Comparison of ENCODE assay signal across 9 cellular contexts in the genomic region with DNA sequence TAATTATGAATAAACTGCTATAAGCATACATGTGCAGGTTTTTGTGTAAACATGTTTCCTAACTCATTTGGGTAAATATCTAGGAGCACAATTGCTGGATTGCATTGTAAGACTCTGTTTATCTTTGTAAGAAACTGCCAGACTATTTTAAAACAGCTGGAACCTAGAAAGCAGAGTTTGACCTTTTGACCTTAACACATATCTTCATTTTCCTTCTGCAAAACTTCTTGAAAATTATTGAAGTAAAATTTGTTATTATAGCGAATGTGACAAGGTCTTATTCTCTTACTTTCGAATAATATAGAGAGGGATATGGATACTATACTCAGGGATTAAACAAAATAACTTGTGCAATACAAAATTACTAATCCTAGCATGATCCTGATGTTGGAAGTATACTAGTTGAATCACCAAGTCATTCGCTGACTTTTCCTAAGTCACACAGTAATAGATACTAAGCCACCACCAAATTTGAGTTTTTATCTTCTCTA. TPM values are rescaled to one million over a fixed set of nuclear protein-coding genes. Genes with fewer than 3 reads are reported as not detected.
DNase-seq lines count a peak whose midpoint lies in the region; ATAC-seq and TF ChIP-seq lines count a peak whose summit lies in the region.
"Had no signal": no experiment of that assay in that cellular context is flagged by ENCODE, and none has a peak within 500 bp of the region (broad histone marks: within the 10 kb centered on the region; RNA-seq: fewer than 3 reads in every experiment).

No MANE protein-coding gene starts in this region.

- H3K27me3 Mint-ChIP-seq in T-helper 17 cell, result no peaks in the 10 kb centered on the region

- H3K4me1 ChIP-seq in SK-N-SH (ENCODE audit: control insufficient read depth in 1 of 2, insufficient read depth in 2 of 2, low read depth in 1 of 2, low read length in 1 of 2) (peaks cover 0 to 43% of the 10 kb centered on the region in 2 experiments; a peak in 3 of 4 replicates), stomach (peaks cover 8 to 80% (median 40%) of the 10 kb centered on the region in 4 donors)

- WGBS in SK-N-SH (ENCODE audit: low lambda C conversion rate), result 26% methylated on average over 3 of the region's 3 CpGs
- 72 to 86% (median 80%) methylated on average over 3 of the region's 3 CpGs for WGBS in stomach, 5 donors

- H3K27ac Mint-ChIP-seq in T-helper 17 cell, result peak overlapping the region; percentile 100

- DNase-seq in SK-N-SH (no peak), T-helper 17 cell (no peak), fibroblast of mammary gland (ENCODE audit: low read depth) (peak; percentile 80), stomach (no peak), ACHN (no peak)
- DNase-seq: NCI-H446 treated with DMSO at 0.1 percent for 48 hours had no signal

- H3K4me2 ChIP-seq in SK-N-SH, result peak overlapping the region; percentile 87; the same call in 1 of the 2 replicates

- H3K36me3 ChIP-seq in SK-N-SH (replicated peaks in 1 of 2; ENCODE audit: control insufficient read depth in 1 of 2, insufficient read depth in 2 of 2, low read length in 1 of 2) (peaks cover 0 to 10% of the 10 kb centered on the region in 2 experiments), stomach (no peaks in the 10 kb centered on the region)

- 0 out of 2 replicates have a peak overlapping the region, but pooled peaks have one; percentile 16 for H2AFZ ChIP-seq in SK-N-SH (ENCODE audit: low read depth)

- intact Hi-C loops in stomach (cut with DNase I; ENCODE audit: low total_unique reads), result no loop called here

- TF ChIP-seq RAD21 in SK-N-SH (IDR thresholded peaks at IDR 0.05; ENCODE audit: low read length), result no peak

- in situ Hi-C loops in ACHN (cut with HindIII; ENCODE audit: low pct_ligation_motif_present, low pct_unique_long_range_greater_than_20kb, low sequenced_read_pairs), result no loop called here

- TF ChIP-seq EP300 in SK-N-SH (IDR thresholded peaks at IDR 0.05; ENCODE audit: borderline replicate concordance in 1 of 2, low read depth in 1 of 2, low read length in 1 of 2) (no peak), stomach (IDR thresholded peaks at IDR 0.05) (no peak)

- peak overlapping the region; percentile 83 to 95 for H3K27ac ChIP-seq in SK-N-SH (ENCODE audit: low read depth in 2 of 2, low read length in 1 of 2)
- H3K27ac ChIP-seq in stomach, result peak overlapping the region in 4 of 5 donors; percentile 47 to 80 (median 75)

- H3K9me3 ChIP-seq in SK-N-SH (no peaks in the 10 kb centered on the region), T-helper 17 cell (ENCODE audit: control insufficient read depth, low read length, poor library complexity, severe bottlenecking) (no peaks in the 10 kb centered on the region), stomach (no peaks in the 10 kb centered on the region)

- peak overlapping the region; percentile 65; the same call in 1 of the 2 replicates for H3K9ac ChIP-seq in SK-N-SH

- TF ChIP-seq CTCF in SK-N-SH (IDR thresholded peaks at IDR 0.05) (no peak), fibroblast of mammary gland (conservative IDR thresholded peaks at IDR 0.05; ENCODE audit: control insufficient read depth, insufficient read depth, low read depth, low read length) (no peak), stomach (IDR thresholded peaks at IDR 0.05) (no peak)

- no peak overlapping the region for H3K4me3 Mint-ChIP-seq in T-helper 17 cell

- H3K4me1 Mint-ChIP-seq in T-helper 17 cell, result peaks cover 31% of the 10 kb centered on the region

- TF ChIP-seq POLR2A in stomach (IDR thresholded peaks at IDR 0.05), result no peak

- H3K36me3 Mint-ChIP-seq in T-helper 17 cell (ENCODE audit: low read depth), result peaks cover 2% of the 10 kb centered on the region

- H3K27me3 ChIP-seq in SK-N-SH (ENCODE audit: insufficient read depth), result no peaks in the 10 kb centered on the region
- no peaks in the 10 kb centered on the region for H3K27me3 ChIP-seq in stomach

- peaks cover 10% of the 10 kb centered on the region for H4K20me1 ChIP-seq in SK-N-SH (ENCODE audit: insufficient read depth)

- CTCF ChIA-PET in SK-N-SH (lab: Yijun Ruan, JAX), result interaction anchor here (0.6 to 1.2 kb wide), 2 partner anchors 67 to 856 kb away, joined by 3 read pairs; no protein-coding TSS in a partner anchor

- ATAC-seq in SK-N-SH treated with all-trans-retinoic acid at 6 μM for 48 hours (no peak), T-helper 17 cell (no peak), HG03457 (IDR thresholded peaks at IDR 0.05; ENCODE audit: unreplicated experiment) (no peak), HG03469 (IDR thresholded peaks at IDR 0.05; ENCODE audit: unreplicated experiment) (no peak)

- H3K4me3 ChIP-seq in SK-N-SH (ENCODE audit: low read depth in 2 of 2, low read length in 1 of 2) (no peak overlapping the region), fibroblast of mammary gland (ENCODE audit: control insufficient read depth, low read depth, low read length) (no peak overlapping the region), stomach (no peak overlapping the region)

- peaks cover 55% of the 10 kb centered on the region for H3F3A ChIP-seq in SK-N-SH (replicated peaks; ENCODE audit: insufficient read depth)

- no peaks in the 10 kb centered on the region for H3K9me2 ChIP-seq in SK-N-SH

- POLR2A ChIA-PET in SK-N-SH (lab: Yijun Ruan, JAX), result no interaction called here

- peaks cover 33% of the 10 kb centered on the region for H3K79me2 ChIP-seq in SK-N-SH (ENCODE audit: insufficient read depth)

TF ChIP-seq in SK-N-SH, 30 proteins besides CTCF, POLR2A, EP300 and RAD21 (continues in another document):
- no peak for TF ChIP-seq NRF1 (IDR thresholded peaks at IDR 0.05; ENCODE audit: low read depth, low read length)
- no peak for TF ChIP-seq TEAD4 (IDR thresholded peaks at IDR 0.05; ENCODE audit: borderline replicate concordance, insufficient read depth)
- no peak for TF ChIP-seq MAX (IDR thresholded peaks at IDR 0.05; ENCODE audit: low read depth)
- no peak for TF ChIP-seq MEF2A (IDR thresholded peaks at IDR 0.05; ENCODE audit: borderline replicate concordance, low read depth)
- no peak for TF ChIP-seq TAF1 (IDR thresholded peaks at IDR 0.05; ENCODE audit: borderline replicate concordance, low read depth, low read length)
- TF ChIP-seq ZBTB33 (IDR thresholded peaks at IDR 0.05; ENCODE audit: borderline replicate concordance, low read depth), result no peak
- no peak for TF ChIP-seq TCF12 (IDR thresholded peaks at IDR 0.05)
- no peak for TF ChIP-seq YY1 (IDR thresholded peaks at IDR 0.05; ENCODE audit: low read depth)
- peak; percentile 1; the same call in 1 of the 2 replicates for TF ChIP-seq FOSL2 (IDR thresholded peaks at IDR 0.05; ENCODE audit: borderline replicate concordance, low read depth)

TF ChIP-seq in SK-N-SH treated with all-trans-retinoic acid at 6 μM for 48 hours, 23 proteins besides CTCF, POLR2A, EP300 and RAD21:
- TF ChIP-seq ZC3H10 (CRISPR knock-in tag; IDR thresholded peaks at IDR 0.05) (no peak), SNAI2 (CRISPR knock-in tag; IDR thresholded peaks at IDR 0.05) (no peak), ZNF565 (CRISPR knock-in tag; conservative IDR thresholded peaks at IDR 0.05; ENCODE audit: low read depth) (no peak), ISL1 (CRISPR knock-in tag; IDR thresholded peaks at IDR 0.05) (no peak), ZFP3 (CRISPR knock-in tag; IDR thresholded peaks at IDR 0.05) (no peak), ARNTL (CRISPR knock-in tag; IDR thresholded peaks at IDR 0.05; ENCODE audit: borderline replicate concordance, low read depth) (no peak), CSDC2 (CRISPR knock-in tag; IDR thresholded peaks at IDR 0.05) (no peak), RARB (CRISPR knock-in tag; IDR thresholded peaks at IDR 0.05) (no peak)
- TF ChIP-seq, protein P1, sequence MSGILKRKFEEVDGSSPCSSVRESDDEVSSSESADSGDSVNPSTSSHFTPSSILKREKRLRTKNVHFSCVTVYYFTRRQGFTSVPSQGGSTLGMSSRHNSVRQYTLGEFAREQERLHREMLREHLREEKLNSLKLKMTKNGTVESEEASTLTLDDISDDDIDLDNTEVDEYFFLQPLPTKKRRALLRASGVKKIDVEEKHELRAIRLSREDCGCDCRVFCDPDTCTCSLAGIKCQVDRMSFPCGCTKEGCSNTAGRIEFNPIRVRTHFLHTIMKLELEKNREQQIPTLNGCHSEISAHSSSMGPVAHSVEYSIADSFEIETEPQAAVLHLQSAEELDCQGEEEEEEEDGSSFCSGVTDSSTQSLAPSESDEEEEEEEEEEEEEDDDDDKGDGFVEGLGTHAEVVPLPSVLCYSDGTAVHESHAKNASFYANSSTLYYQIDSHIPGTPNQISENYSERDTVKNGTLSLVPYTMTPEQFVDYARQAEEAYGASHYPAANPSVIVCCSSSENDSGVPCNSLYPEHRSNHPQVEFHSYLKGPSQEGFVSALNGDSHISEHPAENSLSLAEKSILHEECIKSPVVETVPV (CRISPR knock-in tag; IDR thresholded peaks at IDR 0.05), result no peak
TF ChIP-seq in SK-N-SH treated with all-trans-retinoic acid at 6 μM for 48 hours: peak in this region for 0.

RNA-seq across cellular contexts. Expression of gene ANXA1, which starts 3.2 kb away (rescaled TPM):
- 443 and 608 TPM in 2 replicates for polyA plus RNA-seq in SK-N-SH (2012; rRNA removed)
- 640 and 748 TPM in 2 replicates for polyA plus RNA-seq in SK-N-SH (2012; cell fraction: cytosol; rRNA removed)
- polyA plus RNA-seq in SK-N-SH (2012; cell fraction: nucleus; rRNA removed), result 216 and 495 TPM in 2 replicates
- 100 to 1,000 TPM; 553 to 928 TPM for total RNA-seq in T-helper 17 cell
- total RNA-seq in stomach, result 100 to 1,000 TPM in 2 of 5 donors, 10 to 100 TPM in 3; 34.2 to 168 (median 67.4) TPM
- polyA plus RNA-seq in stomach, result 1,000 to 10,000 TPM in 1 of 3 donors, 100 to 1,000 TPM in 2; 150 to 1,131 (median 155) TPM
